12 cellular contexts compared by ENCODE assay signal in genomic region chr3:112908252-112908651, GRCh38.
DNase-seq lines count a peak whose midpoint lies in the region; ATAC-seq, FAIRE-seq and TF ChIP-seq lines count a peak whose summit lies in the region.
"Had no signal": no experiment of that assay in that cellular context is flagged by ENCODE, and none has a peak within 500 bp of the region (broad histone marks: within the 10 kb centered on the region; RNA-seq: fewer than 3 reads in every experiment).

No MANE protein-coding gene starts in this region.

- no peaks in the 10 kb centered on the region for H3K9me2 ChIP-seq in GM23248 (ENCODE audit: insufficient read depth)

- no peak overlapping the region for H2AFZ ChIP-seq in GM23248

- peak; percentile 95 for ATAC-seq in HG02763 (IDR thresholded peaks at IDR 0.05; ENCODE audit: unreplicated experiment)
- peak; percentile 99 for ATAC-seq in HG03565 (IDR thresholded peaks at IDR 0.05; ENCODE audit: unreplicated experiment)
- ATAC-seq: stimulated activated naive CD8-positive, alpha-beta T cell treated with anti-CD3 and anti-CD28 coated beads, Interleukin-15, amount 100 ng/mL, for 72 hours had no signal

- no peaks in the 10 kb centered on the region for H3K36me3 ChIP-seq in GM23248 (ENCODE audit: low read depth)
- H3K36me3 ChIP-seq: SJSA1 had no signal

- H3K4me1 ChIP-seq in GM23248 (ENCODE audit: insufficient read depth) = no peaks in the 10 kb centered on the region
- H3K4me1 ChIP-seq: SJSA1 had no signal

- H3K27ac Mint-ChIP-seq in type B pancreatic cell = no peak overlapping the region
- H3K27ac Mint-ChIP-seq: stimulated activated naive CD8-positive, alpha-beta T cell treated with anti-CD3 and anti-CD28 coated beads, Interleukin-15, amount 100 ng/mL, for 72 hours had no signal

- no peak overlapping the region for H3K9ac ChIP-seq in GM23248

- H3F3A ChIP-seq in GM23248 (ENCODE audit: insufficient read depth) = no peaks in the 10 kb centered on the region

- no peak overlapping the region for H3K4me3 ChIP-seq in GM23248
- H3K4me3 ChIP-seq: SJSA1, skin epidermis had no signal

- in situ Hi-C loops in GM23248 (cut with MboI) = no loop called here

- no peaks in the 10 kb centered on the region for H4K20me1 ChIP-seq in GM23248 (ENCODE audit: insufficient read depth)

- H3K36me3 Mint-ChIP-seq in type B pancreatic cell = no peaks in the 10 kb centered on the region

- no peaks in the 10 kb centered on the region for H3K4me1 Mint-ChIP-seq in type B pancreatic cell (ENCODE audit: unreplicated experiment)

- H3K79me2 ChIP-seq in GM23248 (ENCODE audit: insufficient read depth) = no peaks in the 10 kb centered on the region

- DNase-seq in DMS53 (lab: John Stamatoyannopoulos, UW) = peak; percentile 49
- DNase-seq in GM19239 (ENCODE audit: insufficient read length, low spot score) = no peak
- DNase-seq in type B pancreatic cell (ENCODE audit: extremely low spot score, unreplicated experiment) = no peak
- no peak for DNase-seq in GM23248
- no peak for DNase-seq in stimulated activated CD4-positive, alpha-beta T cell treated with anti-CD3 and anti-CD28 coated beads, Interleukin-1b, Interleukin-23, amount 100 ng/mL, for 48 hours
- DNase-seq in HuH-7.5 (ENCODE audit: low spot score) = no peak
- DNase-seq: NCI-H226; stimulated activated naive CD8-positive, alpha-beta T cell treated with anti-CD3 and anti-CD28 coated beads, Interleukin-15, amount 100 ng/mL, for 72 hours had no signal

- FAIRE-seq in GM19239 (lab: Jason Lieb, UNC) = peak; percentile 93

- no peaks in the 10 kb centered on the region for H3K27me3 ChIP-seq in GM23248 (replicated peaks; ENCODE audit: insufficient read depth)
- H3K27me3 ChIP-seq: SJSA1 had no signal

- no peak overlapping the region for H3K4me3 Mint-ChIP-seq in type B pancreatic cell
- H3K4me3 Mint-ChIP-seq: stimulated activated naive CD8-positive, alpha-beta T cell treated with anti-CD3 and anti-CD28 coated beads, Interleukin-15, amount 100 ng/mL, for 72 hours had no signal

- no peaks in the 10 kb centered on the region for H3K9me3 ChIP-seq in GM23248 (ENCODE audit: low read depth)
- H3K9me3 ChIP-seq: SJSA1 had no signal

- peaks cover 14% of the 10 kb centered on the region for H3K9me3 Mint-ChIP-seq in type B pancreatic cell

- H3K27me3 Mint-ChIP-seq in type B pancreatic cell = no peaks in the 10 kb centered on the region
- H3K27me3 Mint-ChIP-seq: stimulated activated naive CD8-positive, alpha-beta T cell treated with anti-CD3 and anti-CD28 coated beads, Interleukin-15, amount 100 ng/mL, for 72 hours had no signal

- no peak overlapping the region for H3K27ac ChIP-seq in GM23248
- H3K27ac ChIP-seq: SJSA1, skin epidermis had no signal

- no peak overlapping the region for H3K4me2 ChIP-seq in GM23248 (ENCODE audit: unreplicated experiment)

- TF ChIP-seq CTCF in type B pancreatic cell (conservative IDR thresholded peaks at IDR 0.05) = no peak
